In genomic region chrX:226474-227164, GRCh38 we compare ENCODE assay signal across 8 cellular contexts. TPM values are rescaled to one million over a fixed set of nuclear protein-coding genes. Genes with fewer than 3 reads are reported as not detected.
DNase-seq lines count a peak whose midpoint lies in the region; ATAC-seq and TF ChIP-seq lines count a peak whose summit lies in the region.
"Not testable (repeated sequence)": the region's sequence is repeated elsewhere in the genome, so short reads cannot be mapped to it uniquely, and the experiment has no call there.

No MANE protein-coding gene starts in this region.

- H3K27me3 Mint-ChIP-seq in activated naive CD8-positive, alpha-beta T cell treated with anti-CD3 and anti-CD28 coated beads, Interleukin-2, amount 10 ng/mL, durations not matched to agents 7 days and 5 days, result not testable (repeated sequence)

- H3K27ac ChIP-seq in 22Rv1, result peak overlapping the region; percentile 54
- H3K27ac ChIP-seq in RWPE2 (ENCODE audit: poor library complexity, severe bottlenecking); heart right ventricle: not testable (repeated sequence)

- not testable (repeated sequence) for H3K27ac Mint-ChIP-seq in activated naive CD8-positive, alpha-beta T cell treated with anti-CD3 and anti-CD28 coated beads, Interleukin-2, amount 10 ng/mL, durations not matched to agents 7 days and 5 days

- not testable (repeated sequence) for H3K4me1 ChIP-seq in RWPE2 (ENCODE audit: insufficient read depth, poor library complexity, severe bottlenecking); heart right ventricle; mucosa of descending colon (ENCODE audit: low read depth)

- WGBS in heart right ventricle, 2 donors, result 64% methylated on average over 12 of the region's 47 CpGs; no CpG with 5 or more reads in 1 of the 2 donors

- not testable (repeated sequence) for DNase-seq in RWPE2 (ENCODE audit: low spot score); activated naive CD8-positive, alpha-beta T cell treated with anti-CD3 and anti-CD28 coated beads, Interleukin-2, amount 10 ng/mL, durations not matched to agents 7 days and 5 days; heart right ventricle
- DNase-seq in mucosa of descending colon (peak in 1 of 3 donors; percentile 19), posterior vena cava (ENCODE audit: low spot score) (peak; percentile 71)

- H3K4me1 Mint-ChIP-seq in activated naive CD8-positive, alpha-beta T cell treated with anti-CD3 and anti-CD28 coated beads, Interleukin-2, amount 10 ng/mL, durations not matched to agents 7 days and 5 days, result not testable (repeated sequence)

- intact Hi-C loops in heart right ventricle (cut with DNase I); mucosa of descending colon (cut with DNase I, micrococcal nuclease); posterior vena cava (cut with DNase I): not testable (repeated sequence)

- H3K27me3 ChIP-seq in RWPE2 (ENCODE audit: insufficient read depth, poor library complexity, severe bottlenecking); heart right ventricle: not testable (repeated sequence)

- not testable (repeated sequence) for H3K4me3 Mint-ChIP-seq in activated naive CD8-positive, alpha-beta T cell treated with anti-CD3 and anti-CD28 coated beads, Interleukin-2, amount 10 ng/mL, durations not matched to agents 7 days and 5 days

- not testable (repeated sequence) for TF ChIP-seq CTCF in 22Rv1 (IDR thresholded peaks at IDR 0.05); RWPE2 (IDR thresholded peaks at IDR 0.05; ENCODE audit: poor library complexity, severe bottlenecking); heart right ventricle (IDR thresholded peaks at IDR 0.05); mucosa of descending colon (IDR thresholded peaks at IDR 0.05)

- POLR2A ChIA-PET in activated naive CD8-positive, alpha-beta T cell treated with anti-CD3 and anti-CD28 coated beads, Interleukin-2, amount 10 ng/mL, durations not matched to agents 7 days and 5 days (lab: Charles Lee), result not testable (repeated sequence)

- H3K4me3 ChIP-seq in RWPE2 (ENCODE audit: severe bottlenecking), result peak overlapping the region; percentile 13
- not testable (repeated sequence) for H3K4me3 ChIP-seq in heart right ventricle, mucosa of descending colon

- not testable (repeated sequence) for H3K9me3 Mint-ChIP-seq in activated naive CD8-positive, alpha-beta T cell treated with anti-CD3 and anti-CD28 coated beads, Interleukin-2, amount 10 ng/mL, durations not matched to agents 7 days and 5 days

- not testable (repeated sequence) for H3K36me3 Mint-ChIP-seq in activated naive CD8-positive, alpha-beta T cell treated with anti-CD3 and anti-CD28 coated beads, Interleukin-2, amount 10 ng/mL, durations not matched to agents 7 days and 5 days

- ATAC-seq in GM19351 (IDR thresholded peaks at IDR 0.05; ENCODE audit: unreplicated experiment), result peak; percentile 68
- peak; percentile 84 for ATAC-seq in HG02885 (IDR thresholded peaks at IDR 0.05; ENCODE audit: poor library complexity, unreplicated experiment)
- peak; percentile 38 for ATAC-seq in RWPE2 (ENCODE audit: low read depth)
- peak; percentile 80 for ATAC-seq in activated naive CD8-positive, alpha-beta T cell treated with anti-CD3 and anti-CD28 coated beads, Interleukin-2, amount 10 ng/mL, durations not matched to agents 7 days and 5 days (ENCODE audit: low read depth)
- ATAC-seq in heart right ventricle, result peak in 7 of 8 donors; percentile 31 to 74 (median 58)
- ATAC-seq in mucosa of descending colon, result peak; percentile 56

- not testable (repeated sequence) for H3K36me3 ChIP-seq in RWPE2 (ENCODE audit: low read depth); heart right ventricle; mucosa of descending colon (ENCODE audit: low read depth)

- not testable (repeated sequence) for H3K9me3 ChIP-seq in RWPE2 (ENCODE audit: severe bottlenecking); heart right ventricle; mucosa of descending colon

RNA-seq across cellular contexts. Expression of gene PLCXD1, which starts 54.6 kb away (rescaled TPM):
- total RNA-seq in activated naive CD8-positive, alpha-beta T cell treated with anti-CD3 and anti-CD28 coated beads, Interleukin-2, amount 10 ng/mL, durations not matched to agents 7 days and 5 days, result 10 to 100 TPM; 57.3 to 61.2 TPM
- total RNA-seq in heart right ventricle, result 1 to 10 TPM; 1.9 to 6.5 (median 2.7) TPM
- polyA plus RNA-seq in heart right ventricle, result 10 to 100 TPM in 1 of 2 donors, 1 to 10 TPM in 1; 3.0 to 19.9 TPM
- total RNA-seq in mucosa of descending colon, result 10 to 100 TPM; 12.6 to 20.7 (median 13.8) TPM
- 1 to 10 TPM; 3.1 to 5.6 TPM for total RNA-seq in posterior vena cava
